In the genomic region with DNA sequence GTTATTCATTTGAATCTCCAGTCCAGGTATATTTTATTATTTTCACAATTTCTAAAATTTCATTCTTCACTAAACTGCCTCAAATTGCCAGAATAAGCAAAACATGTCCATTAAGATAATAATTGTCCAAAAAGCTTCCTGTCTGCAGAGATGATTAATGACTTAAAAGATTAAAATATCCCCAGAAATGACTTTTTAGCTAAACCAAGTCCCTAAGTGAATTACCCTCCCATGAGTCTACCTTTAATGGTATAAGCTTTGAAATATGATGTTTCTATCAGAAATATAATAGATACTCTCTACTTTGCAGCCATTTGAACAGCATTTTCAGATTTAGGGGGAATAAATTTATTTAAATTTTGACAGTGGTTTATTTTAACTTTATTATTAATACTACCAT, we compare ENCODE assay signal across 25 cellular contexts.
"Had no signal": no experiment of that assay in that cellular context is flagged by ENCODE, and none has a peak within 500 bp of the region (broad histone marks: within the 10 kb centered on the region; RNA-seq: fewer than 3 reads in every experiment).

No MANE protein-coding gene starts in this region.

- H2AFZ ChIP-seq: hepatocyte had no signal

- DNase-seq: colonic mucosa; cortex of kidney; dermis blood vessel endothelial cell; dorsolateral prefrontal cortex; effector CD4-positive, alpha-beta T cell; effector CD8-positive, alpha-beta T cell; effector memory CD4-positive, alpha-beta T cell; effector memory CD8-positive, alpha-beta T cell; endodermal cell; erythroblast; esophagus squamous epithelium; foreskin fibroblast; foreskin keratinocyte; foreskin melanocyte; gastrocnemius medialis; glutamatergic neuron; head of caudate nucleus; heart left ventricle; heart right ventricle had no signal

- H3K4me1 ChIP-seq: colonic mucosa, esophagus muscularis mucosa, esophagus squamous epithelium, foreskin keratinocyte, gastrocnemius medialis, heart left ventricle, heart right ventricle had no signal

- H3K36me3 ChIP-seq: colonic mucosa, esophagus muscularis mucosa, esophagus squamous epithelium, gastrocnemius medialis, gastroesophageal sphincter, heart left ventricle, heart right ventricle had no signal

- H3K27me3 ChIP-seq: colonic mucosa, dorsolateral prefrontal cortex, esophagus muscularis mucosa, esophagus squamous epithelium, foreskin keratinocyte, gastrocnemius medialis, gastroesophageal sphincter, heart left ventricle, heart right ventricle, hepatocyte had no signal

- H3K27ac ChIP-seq: colonic mucosa, coronary artery, dorsolateral prefrontal cortex, epithelial cell of prostate, esophagus muscularis mucosa, esophagus squamous epithelium, foreskin keratinocyte, gastrocnemius medialis, gastroesophageal sphincter, heart left ventricle, heart right ventricle, hepatocyte had no signal

- H3K4me2 ChIP-seq: hepatocyte had no signal

- H3K4me3 ChIP-seq: colonic mucosa, coronary artery, dorsolateral prefrontal cortex, esophagus muscularis mucosa, esophagus squamous epithelium, gastrocnemius medialis, gastroesophageal sphincter, heart left ventricle, heart right ventricle, hepatocyte had no signal

- H3K79me2 ChIP-seq: hepatocyte had no signal

- H3K9me3 ChIP-seq: colonic mucosa, esophagus muscularis mucosa, esophagus squamous epithelium, gastrocnemius medialis, gastroesophageal sphincter had no signal

- ATAC-seq: effector memory CD8-positive, alpha-beta T cell; esophagus mucosa; foreskin keratinocyte; gastrocnemius medialis; gastroesophageal sphincter; heart left ventricle; heart right ventricle had no signal
